ENCODE assay signal across 8 cellular contexts in genomic region chr10:6203331-6204062, GRCh38. TPM values are rescaled to one million over a fixed set of nuclear protein-coding genes. Genes with fewer than 3 reads are reported as not detected.
DNase-seq lines count a peak whose midpoint lies in the region; ATAC-seq and TF ChIP-seq lines count a peak whose summit lies in the region.

No MANE protein-coding gene starts in this region.

- peak; percentile 59 for TF ChIP-seq CTCF in endodermal cell (conservative IDR thresholded peaks at IDR 0.05)

- H3K4me1 ChIP-seq in endodermal cell (ENCODE audit: control insufficient read depth, insufficient read depth, low read length): peaks cover 23% of the 10 kb centered on the region
- H3K4me1 ChIP-seq in mesodermal cell (ENCODE audit: control insufficient read depth, insufficient read depth, low read length, poor library complexity, severe bottlenecking): peaks cover 22% of the 10 kb centered on the region

- peaks cover 9% of the 10 kb centered on the region for H3K36me3 Mint-ChIP-seq in endodermal cell (ENCODE audit: low read depth)

- H3K27ac ChIP-seq in endodermal cell (ENCODE audit: low read depth, low read length) (peak overlapping the region; percentile 98), mesodermal cell (ENCODE audit: low read depth, low read length, severe bottlenecking) (peak overlapping the region; percentile 95)

- H3K9me3 Mint-ChIP-seq in endodermal cell: no peaks in the 10 kb centered on the region

- H3K4me1 Mint-ChIP-seq in endodermal cell: peaks cover 29% of the 10 kb centered on the region

- WGBS in endodermal cell (ENCODE audit: insufficient coverage in 1 of 2, insufficient read length in 1 of 2), 2 experiments: 0% methylated on average over 26 to 76 of the region's 76 CpGs
- 0% methylated on average over 54 to 66 of the region's 76 CpGs for WGBS in mesodermal cell (ENCODE audit: insufficient coverage in 2 of 2), 2 experiments

- H3K27ac Mint-ChIP-seq in endodermal cell: peak overlapping the region; percentile 78

- DNase-seq in NCI-H146 (lab: John Stamatoyannopoulos, UW): peak; percentile 60
- DNase-seq in NCI-H146 treated with DMSO at 0.1 percent for 48 hours (lab: John Stamatoyannopoulos, UW; ENCODE audit: unreplicated experiment): no peak
- DNase-seq in NCI-H1048 (lab: John Stamatoyannopoulos, UW): peak; percentile 3
- peak; percentile 11 to 32 for DNase-seq in activated CD8-positive, alpha-beta memory T cell treated with anti-CD3 and anti-CD28 coated beads for 4 hours (ENCODE audit: low read depth in 2 of 2)
- peak; percentile 88 for DNase-seq in endodermal cell
- peak in 5 of 6 experiments; percentile 6 to 55 (median 31) for DNase-seq in stimulated activated naive CD4-positive, alpha-beta T cell (lab: John Stamatoyannopoulos, UW)

- peak overlapping the region; percentile 86 for H3K9ac ChIP-seq in endodermal cell (ENCODE audit: extremely low read depth, low read length, poor library complexity, severe bottlenecking)

- H3K4me3 Mint-ChIP-seq in endodermal cell: peak overlapping the region; percentile 82

- peaks cover 15% of the 10 kb centered on the region for H3K27me3 ChIP-seq in endodermal cell (ENCODE audit: control insufficient read depth, insufficient read depth, low read length, poor library complexity, severe bottlenecking)

- ATAC-seq in HG02610 (IDR thresholded peaks at IDR 0.05; ENCODE audit: unreplicated experiment): peak; percentile 42

- H3K4me3 ChIP-seq in endodermal cell (ENCODE audit: low read length) (peak overlapping the region; percentile 96), mesodermal cell (ENCODE audit: extremely low read depth, insufficient read depth, low read length, poor library complexity, severe bottlenecking) (peak overlapping the region; percentile 96)

- H3K36me3 ChIP-seq in endodermal cell (ENCODE audit: control insufficient read depth, insufficient read depth, low read length) (peaks cover 4% of the 10 kb centered on the region), mesodermal cell (ENCODE audit: control insufficient read depth, insufficient read depth, low read length) (peaks cover 24% of the 10 kb centered on the region)

- H3K9me3 ChIP-seq in endodermal cell (ENCODE audit: control insufficient read depth, low read length): no peaks in the 10 kb centered on the region
- H3K9me3 ChIP-seq in mesodermal cell (ENCODE audit: control insufficient read depth, low read length): no peaks in the 10 kb centered on the region

- H3K27me3 Mint-ChIP-seq in endodermal cell (ENCODE audit: insufficient read depth): peaks cover 43% of the 10 kb centered on the region

RNA-seq across cellular contexts. Expression of gene PFKFB3, which starts 0.8 kb away (rescaled TPM):
- 10 to 100 TPM; 31.2 to 34.5 TPM for total RNA-seq in endodermal cell
- polyA plus RNA-seq in endodermal cell (2013, experiment 1 of 2): 32.6 TPM
- 31.8 TPM for polyA plus RNA-seq in endodermal cell (2013, experiment 2 of 2)
- 45.8 TPM for polyA plus RNA-seq in mesodermal cell (2013, experiment 1 of 2)
- polyA plus RNA-seq in mesodermal cell (2013, experiment 2 of 2): 40.6 TPM
